In the genomic region with DNA sequence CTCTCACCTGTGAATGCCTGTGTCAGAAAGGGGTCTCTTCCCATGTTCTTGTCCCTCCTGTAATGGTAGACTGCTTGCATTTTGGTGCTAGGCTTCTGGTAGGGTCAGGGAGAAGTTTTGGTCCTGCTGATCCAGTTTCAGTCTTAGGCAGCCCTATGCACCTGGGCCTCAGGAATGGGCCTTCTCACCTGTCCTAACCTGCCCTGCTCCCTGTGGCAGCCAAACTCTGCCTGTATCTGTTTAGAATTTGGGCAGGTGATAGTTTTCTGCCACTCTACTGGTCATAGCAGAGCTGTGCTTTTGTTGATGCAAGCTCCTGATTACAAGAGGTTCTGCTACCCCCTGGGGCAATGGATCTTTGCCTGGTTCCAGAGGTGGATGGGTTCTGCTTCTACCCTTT, we compare ENCODE assay signal across 18 cellular contexts.
DNase-seq lines count a peak whose midpoint lies in the region; ATAC-seq, FAIRE-seq and TF ChIP-seq lines count a peak whose summit lies in the region.
"Had no signal": no experiment of that assay in that cellular context is flagged by ENCODE, and none has a peak within 500 bp of the region (broad histone marks: within the 10 kb centered on the region; RNA-seq: fewer than 3 reads in every experiment).

No MANE protein-coding gene starts in this region.

- intact Hi-C loops in Right ventricle myocardium superior (cut with DNase I) = no loop called here
- intact Hi-C loops in right cardiac atrium (cut with DNase I) = no loop called here

- H3K27me3 ChIP-seq in right cardiac atrium (ENCODE audit: control insufficient read depth, insufficient read depth) (no peaks in the 10 kb centered on the region), bronchial epithelial cell (ENCODE audit: control insufficient read depth, insufficient read depth, low read length) (no peaks in the 10 kb centered on the region), foreskin keratinocyte (no peaks in the 10 kb centered on the region)
- H3K27me3 ChIP-seq: BLaER1 had no signal

- H3K9me3 ChIP-seq in right cardiac atrium (ENCODE audit: control insufficient read depth, low read length) = no peaks in the 10 kb centered on the region

- H3K4me3 ChIP-seq in right cardiac atrium (ENCODE audit: low read length) = no peak overlapping the region
- H3K4me3 ChIP-seq in bronchial epithelial cell (ENCODE audit: low read depth, low read length) = no peak overlapping the region
- H3K4me3 ChIP-seq: BLaER1, GM23248 had no signal

- FAIRE-seq in bronchial epithelial cell (lab: Jason Lieb, UNC) = no peak
- FAIRE-seq: G401.6, GM12892 had no signal

- TF ChIP-seq CTCF in bronchial epithelial cell (IDR thresholded peaks at IDR 0.05; ENCODE audit: insufficient read depth, low read length, severe bottlenecking) (no peak), foreskin keratinocyte (conservative IDR thresholded peaks at IDR 0.05) (no peak)

- H3K4me1 ChIP-seq in right cardiac atrium (ENCODE audit: control insufficient read depth, insufficient read depth, low read length) = peaks cover 11% of the 10 kb centered on the region
- H3K4me1 ChIP-seq in foreskin keratinocyte = no peaks in the 10 kb centered on the region
- H3K4me1 ChIP-seq: BLaER1 had no signal

- H3K27ac ChIP-seq in right cardiac atrium (ENCODE audit: low read length) = no peak overlapping the region
- H3K27ac ChIP-seq in foreskin keratinocyte = no peak overlapping the region
- H3K27ac ChIP-seq: BLaER1, GM23248 had no signal

- no peaks in the 10 kb centered on the region for H3K36me3 ChIP-seq in bronchial epithelial cell (ENCODE audit: control insufficient read depth, insufficient read depth, low read length)
- H3K36me3 ChIP-seq: BLaER1 had no signal

- no peak for DNase-seq in Right ventricle myocardium superior
- DNase-seq in right cardiac atrium = no peak
- DNase-seq in bronchial epithelial cell (ENCODE audit: low read depth) = peak; percentile 28
- DNase-seq in foreskin keratinocyte = peak; percentile 31 to 66
- DNase-seq in activated T-cell treated with anti-CD3 and anti-CD28 coated beads, Interleukin-2, amount 50 U/mL, for 1 hour = no peak
- no peak for DNase-seq in kidney tubule cell (ENCODE audit: low spot score)
- DNase-seq: 8988T, AML-193, DMS153, DMS79 treated with DMSO at 0.1 percent for 48 hours, EL, GM23248, H7, IMR-90 had no signal

- ATAC-seq in Right ventricle myocardium superior (ENCODE audit: poor library complexity) = peak; percentile 13
- no peak for ATAC-seq in right cardiac atrium
- ATAC-seq in foreskin keratinocyte = peak; percentile 78
- no peak for ATAC-seq in GM18907 (IDR thresholded peaks at IDR 0.05; ENCODE audit: unreplicated experiment)

Comparison
In these comparisons a context has a peak if more than half of its experiments do, and no peak if none do; other contexts are left out.
1. ATAC-seq: peak in Right ventricle myocardium superior (single experiment) and foreskin keratinocyte (single experiment); none in right cardiac atrium (0 of 2) and GM18907 (single experiment).
2. DNase-seq: peak in bronchial epithelial cell (single experiment) and foreskin keratinocyte (2 of 2); none in Right ventricle myocardium superior (single experiment), right cardiac atrium (0 of 3), activated T-cell treated with anti-CD3 and anti-CD28 coated beads, Interleukin-2, amount 50 U/mL, for 1 hour (single experiment) and kidney tubule cell (single experiment).